ENCODE assay signal across 8 cellular contexts in genomic region chr2:55693181-55694125, GRCh38. TPM values are rescaled to one million over a fixed set of nuclear protein-coding genes. Genes with fewer than 3 reads are reported as not detected.
DNase-seq lines count a peak whose midpoint lies in the region; ATAC-seq and TF ChIP-seq lines count a peak whose summit lies in the region.

Gene PNPT1 (minus strand): TSS chr2:55693844. CDS start chr2:55693823, 21 bp downstream.

- peak within 1 kb of the TSS; percentile 99 for H3K4me3 Mint-ChIP-seq in activated T-cell treated with anti-CD3 and anti-CD28 coated beads, Interleukin-2, amount 50 U/mL, for 4 hours

- no peak for TF ChIP-seq CTCF in Panc1 (IDR thresholded peaks at IDR 0.05)
- peak in 1 of 3 experiments; percentile 16 for TF ChIP-seq CTCF in esophagus muscularis mucosa (IDR thresholded peaks at IDR 0.05)

- peaks cover 35% of the 10 kb centered on the region for H3K4me1 Mint-ChIP-seq in activated T-cell treated with anti-CD3 and anti-CD28 coated beads, Interleukin-2, amount 50 U/mL, for 4 hours (ENCODE audit: low read depth)

- in situ Hi-C loops in Panc1 (cut with HindIII; ENCODE audit: low pct_unique_long_range_greater_than_20kb, low sequenced_read_pairs), result no loop called here

- peaks cover 9% of the 10 kb centered on the region for H3K36me3 ChIP-seq in Panc1 (ENCODE audit: control insufficient read depth, insufficient read depth, low read length)
- H3K36me3 ChIP-seq in esophagus muscularis mucosa, result peaks cover 0 to 4% (median under 1%) of the 10 kb centered on the region in 4 donors

- H3K27me3 Mint-ChIP-seq in activated T-cell treated with anti-CD3 and anti-CD28 coated beads, Interleukin-2, amount 50 U/mL, for 4 hours (ENCODE audit: low read depth), result no peaks in the 10 kb centered on the region

- intact Hi-C loops in Panc1 (cut with micrococcal nuclease; ENCODE audit: unreplicated experiment), result no loop called here
- intact Hi-C loops in esophagus muscularis mucosa (cut with DNase I), result no loop called here

- ATAC-seq in GM21723 (IDR thresholded peaks at IDR 0.05; ENCODE audit: unreplicated experiment) (peak; percentile 100), Panc1 (peak; percentile 100)
- ATAC-seq in activated T-cell treated with anti-CD3 and anti-CD28 coated beads, Interleukin-2, amount 50 U/mL, for 4 hours, result peak; percentile 100

- no peak for TF ChIP-seq EP300 in esophagus muscularis mucosa (IDR thresholded peaks at IDR 0.05)

- DNase-seq in DMS53 (lab: John Stamatoyannopoulos, UW) (peak; percentile 98), KG1 (lab: John Stamatoyannopoulos, UW) (peak; percentile 93), Panc1 (ENCODE audit: low read depth, low spot score) (peak; percentile 93), esophagus muscularis mucosa (ENCODE audit: extremely low spot score) (peak; percentile 98), myocyte (ENCODE audit: low read depth) (peak; percentile 96)
- DNase-seq in activated T-cell treated with anti-CD3 and anti-CD28 coated beads, Interleukin-2, amount 50 U/mL, for 4 hours, result peak; percentile 90
- DNase-seq in stimulated activated CD8-positive, alpha-beta memory T cell treated with anti-CD3 and anti-CD28 coated beads, Interleukin-7, amount 100 ng/mL, for 48 hours (ENCODE audit: extremely low read depth in 1 of 2, low read depth in 1 of 2), result peak; percentile 83 to 92

- H3K9me3 Mint-ChIP-seq in activated T-cell treated with anti-CD3 and anti-CD28 coated beads, Interleukin-2, amount 50 U/mL, for 4 hours, result no peaks in the 10 kb centered on the region

- H3K9me3 ChIP-seq in Panc1 (ENCODE audit: control insufficient read depth, insufficient read depth, low read depth, low read length) (no peaks in the 10 kb centered on the region), esophagus muscularis mucosa (no peaks in the 10 kb centered on the region)

- no peak for TF ChIP-seq POLR2A in esophagus muscularis mucosa (IDR thresholded peaks at IDR 0.05; ENCODE audit: low read depth)

- CTCF ChIA-PET in Panc1 (lab: Charles Lee), result no interaction called here

- H3K4me3 ChIP-seq in Panc1 (ENCODE audit: low read depth in 2 of 2, low read length in 2 of 2) (peak within 1 kb of the TSS; percentile 95 to 98), esophagus muscularis mucosa (peak within 1 kb of the TSS; percentile 65 to 80 (median 70))

- peaks cover 2% of the 10 kb centered on the region; the same call in 1 of the 2 replicates for H3K4me1 ChIP-seq in Panc1 (ENCODE audit: control insufficient read depth, insufficient read depth, low read length)
- peaks cover 4 to 16% (median 10%) of the 10 kb centered on the region in 4 donors for H3K4me1 ChIP-seq in esophagus muscularis mucosa

- no TSS peak for BruUV-seq in Panc1 (replicated peaks; lab: Mats Ljungman, UMichigan)

- H3K27me3 ChIP-seq in Panc1 (ENCODE audit: control insufficient read depth, insufficient read depth, low read length), result peaks cover 1% of the 10 kb centered on the region; the same call in 1 of the 2 replicates
- no peaks in the 10 kb centered on the region for H3K27me3 ChIP-seq in esophagus muscularis mucosa

- H3K36me3 Mint-ChIP-seq in activated T-cell treated with anti-CD3 and anti-CD28 coated beads, Interleukin-2, amount 50 U/mL, for 4 hours (ENCODE audit: insufficient read depth), result peaks cover 21% of the 10 kb centered on the region

- H3K27ac ChIP-seq in Panc1 (ENCODE audit: low read length), result peak within 1 kb of the TSS; percentile 95
- peak within 1 kb of the TSS; percentile 10 to 72 (median 46) for H3K27ac ChIP-seq in esophagus muscularis mucosa (replicated peaks in 1 of 4)

- POLR2A ChIA-PET in Panc1 (lab: Charles Lee), result interaction anchor here (0.6 kb wide), 1 partner anchor 94 kb away, joined by 3 read pairs; no protein-coding TSS in a partner anchor

- WGBS in esophagus muscularis mucosa, result under 1% methylated on average over 36 of the region's 56 CpGs

RNA-seq across cellular contexts. Expression of gene PNPT1, which starts in this region (rescaled TPM):
- total RNA-seq in Panc1 (2021; ENCODE audit: unreplicated experiment) (50.1 TPM), esophagus muscularis mucosa (10 to 100 TPM; 13.1 to 17.2 (median 15.6) TPM), myocyte (25.0 and 25.2 TPM in 2 replicates)
- polyA plus RNA-seq in Panc1 (2012; ENCODE audit: insufficient read length), result 52.2 TPM
- 100 to 1,000 TPM; 103 to 111 (median 110) TPM for total RNA-seq in activated T-cell treated with anti-CD3 and anti-CD28 coated beads, Interleukin-2, amount 50 U/mL, for 4 hours
- polyA plus RNA-seq in myocyte (2012), result 12.5 TPM

Comparison
In these comparisons a context has a peak if more than half of its experiments do, and no peak if none do; other contexts are left out.
1. Peak in every context shown above with its lines: DNase-seq, ATAC-seq, H3K4me3 ChIP-seq and H3K27ac ChIP-seq.